In genomic region chr13:68995972-68996670, GRCh38 we compare ENCODE assay signal across 23 cellular contexts.
"Had no signal": no experiment of that assay in that cellular context is flagged by ENCODE, and none has a peak within 500 bp of the region (broad histone marks: within the 10 kb centered on the region; RNA-seq: fewer than 3 reads in every experiment).

No MANE protein-coding gene starts in this region.

- H3K9me3 ChIP-seq: SJSA1 had no signal

- H3K27ac ChIP-seq: HL-60, SJSA1, SK-N-MC had no signal

- DNase-seq: IMR-90, Kasumi-1, KG1, NCI-H1092, NCI-H1105 treated with DMSO at 0.1 percent for 48 hours, NCI-H1417 treated with DMSO at 0.1 percent for 48 hours, NCI-H146, NCI-H1694 treated with DMSO at 0.1 percent for 48 hours, NCI-H1930, NCI-H2081, NCI-H2107, NCI-H2227 treated with DMSO at 0.1 percent for 48 hours, NCI-H524 treated with DMSO at 0.1 percent for 48 hours, NCI-H69, NCI-H774, Right ventricle myocardium superior, RPMI8226, SIG-M5, T-helper 1 cell had no signal

- H3K27me3 ChIP-seq: SJSA1 had no signal

- ATAC-seq: HepG2 had no signal

- H3K36me3 ChIP-seq: SJSA1 had no signal

- H3K4me3 ChIP-seq: SJSA1, SK-N-MC had no signal

- H3K4me1 ChIP-seq: SJSA1 had no signal
